In the genomic region with DNA sequence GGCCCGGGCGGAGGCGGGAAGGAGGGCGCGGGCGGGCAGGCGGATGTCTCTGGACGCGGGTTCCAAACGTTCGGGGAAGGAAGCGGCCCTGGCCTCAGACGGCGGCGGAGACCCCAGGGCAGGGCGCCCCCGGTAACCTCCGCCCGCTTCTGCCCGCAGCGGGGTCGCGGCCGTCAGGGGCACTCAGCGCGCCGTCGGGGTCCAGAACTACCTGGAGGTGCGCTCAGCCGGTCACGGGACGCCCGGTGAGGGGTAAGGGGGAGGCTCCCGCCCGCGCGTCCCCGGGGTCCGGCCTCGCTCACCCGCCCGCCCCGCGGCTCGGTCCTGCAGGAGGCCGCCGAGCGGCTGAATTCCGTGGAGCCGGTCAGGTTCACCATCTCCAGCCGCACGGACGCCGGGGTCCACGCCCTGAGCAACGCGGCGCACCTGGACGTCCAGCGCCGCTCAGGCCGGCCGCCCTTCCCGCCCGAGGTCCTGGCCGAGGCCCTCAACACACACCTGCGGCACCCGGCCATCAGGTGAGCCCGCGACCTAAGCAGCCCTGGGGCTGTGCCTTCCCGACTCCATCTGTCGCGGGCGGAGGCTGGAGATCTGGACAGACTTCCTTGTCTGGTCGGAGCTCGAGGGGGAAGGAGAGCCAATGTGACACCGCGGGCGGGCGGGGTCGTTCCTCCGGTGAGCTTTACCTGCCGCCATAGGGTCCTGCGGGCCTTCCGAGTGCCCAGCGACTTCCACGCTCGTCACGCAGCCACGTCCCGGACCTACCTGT, we compare ENCODE assay signal across 2 cellular contexts.
TF ChIP-seq lines count a peak whose summit lies in the region.

No MANE protein-coding gene starts in this region.

TF ChIP-seq in SK-N-SH treated with all-trans-retinoic acid at 6 μM for 48 hours, 23 proteins besides CTCF, POLR2A, EP300 and RAD21:
- TF ChIP-seq, protein P1, sequence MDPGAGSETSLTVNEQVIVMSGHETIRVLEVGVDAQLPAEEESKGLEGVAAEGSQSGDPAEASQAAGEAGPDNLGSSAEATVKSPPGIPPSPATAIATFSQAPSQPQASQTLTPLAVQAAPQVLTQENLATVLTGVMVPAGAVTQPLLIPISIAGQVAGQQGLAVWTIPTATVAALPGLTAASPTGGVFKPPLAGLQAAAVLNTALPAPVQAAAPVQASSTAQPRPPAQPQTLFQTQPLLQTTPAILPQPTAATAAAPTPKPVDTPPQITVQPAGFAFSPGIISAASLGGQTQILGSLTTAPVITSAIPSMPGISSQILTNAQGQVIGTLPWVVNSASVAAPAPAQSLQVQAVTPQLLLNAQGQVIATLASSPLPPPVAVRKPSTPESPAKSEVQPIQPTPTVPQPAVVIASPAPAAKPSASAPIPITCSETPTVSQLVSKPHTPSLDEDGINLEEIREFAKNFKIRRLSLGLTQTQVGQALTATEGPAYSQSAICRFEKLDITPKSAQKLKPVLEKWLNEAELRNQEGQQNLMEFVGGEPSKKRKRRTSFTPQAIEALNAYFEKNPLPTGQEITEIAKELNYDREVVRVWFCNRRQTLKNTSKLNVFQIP (CRISPR knock-in tag; IDR thresholded peaks at IDR 0.05; ENCODE audit: borderline replicate concordance, low read depth), result no peak
- TF ChIP-seq ARNTL (CRISPR knock-in tag; IDR thresholded peaks at IDR 0.05; ENCODE audit: borderline replicate concordance, low read depth), result no peak
- TF ChIP-seq ISL1 (CRISPR knock-in tag; IDR thresholded peaks at IDR 0.05), result no peak
- no peak for TF ChIP-seq TOX (CRISPR knock-in tag; IDR thresholded peaks at IDR 0.05; ENCODE audit: borderline replicate concordance)
- TF ChIP-seq, protein P2, sequence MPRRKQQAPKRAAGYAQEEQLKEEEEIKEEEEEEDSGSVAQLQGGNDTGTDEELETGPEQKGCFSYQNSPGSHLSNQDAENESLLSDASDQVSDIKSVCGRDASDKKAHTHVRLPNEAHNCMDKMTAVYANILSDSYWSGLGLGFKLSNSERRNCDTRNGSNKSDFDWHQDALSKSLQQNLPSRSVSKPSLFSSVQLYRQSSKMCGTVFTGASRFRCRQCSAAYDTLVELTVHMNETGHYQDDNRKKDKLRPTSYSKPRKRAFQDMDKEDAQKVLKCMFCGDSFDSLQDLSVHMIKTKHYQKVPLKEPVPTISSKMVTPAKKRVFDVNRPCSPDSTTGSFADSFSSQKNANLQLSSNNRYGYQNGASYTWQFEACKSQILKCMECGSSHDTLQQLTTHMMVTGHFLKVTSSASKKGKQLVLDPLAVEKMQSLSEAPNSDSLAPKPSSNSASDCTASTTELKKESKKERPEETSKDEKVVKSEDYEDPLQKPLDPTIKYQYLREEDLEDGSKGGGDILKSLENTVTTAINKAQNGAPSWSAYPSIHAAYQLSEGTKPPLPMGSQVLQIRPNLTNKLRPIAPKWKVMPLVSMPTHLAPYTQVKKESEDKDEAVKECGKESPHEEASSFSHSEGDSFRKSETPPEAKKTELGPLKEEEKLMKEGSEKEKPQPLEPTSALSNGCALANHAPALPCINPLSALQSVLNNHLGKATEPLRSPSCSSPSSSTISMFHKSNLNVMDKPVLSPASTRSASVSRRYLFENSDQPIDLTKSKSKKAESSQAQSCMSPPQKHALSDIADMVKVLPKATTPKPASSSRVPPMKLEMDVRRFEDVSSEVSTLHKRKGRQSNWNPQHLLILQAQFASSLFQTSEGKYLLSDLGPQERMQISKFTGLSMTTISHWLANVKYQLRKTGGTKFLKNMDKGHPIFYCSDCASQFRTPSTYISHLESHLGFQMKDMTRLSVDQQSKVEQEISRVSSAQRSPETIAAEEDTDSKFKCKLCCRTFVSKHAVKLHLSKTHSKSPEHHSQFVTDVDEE (CRISPR knock-in tag; IDR thresholded peaks at IDR 0.05), result no peak
- TF ChIP-seq SNAI2 (CRISPR knock-in tag; IDR thresholded peaks at IDR 0.05), result no peak
- TF ChIP-seq, protein P3, sequence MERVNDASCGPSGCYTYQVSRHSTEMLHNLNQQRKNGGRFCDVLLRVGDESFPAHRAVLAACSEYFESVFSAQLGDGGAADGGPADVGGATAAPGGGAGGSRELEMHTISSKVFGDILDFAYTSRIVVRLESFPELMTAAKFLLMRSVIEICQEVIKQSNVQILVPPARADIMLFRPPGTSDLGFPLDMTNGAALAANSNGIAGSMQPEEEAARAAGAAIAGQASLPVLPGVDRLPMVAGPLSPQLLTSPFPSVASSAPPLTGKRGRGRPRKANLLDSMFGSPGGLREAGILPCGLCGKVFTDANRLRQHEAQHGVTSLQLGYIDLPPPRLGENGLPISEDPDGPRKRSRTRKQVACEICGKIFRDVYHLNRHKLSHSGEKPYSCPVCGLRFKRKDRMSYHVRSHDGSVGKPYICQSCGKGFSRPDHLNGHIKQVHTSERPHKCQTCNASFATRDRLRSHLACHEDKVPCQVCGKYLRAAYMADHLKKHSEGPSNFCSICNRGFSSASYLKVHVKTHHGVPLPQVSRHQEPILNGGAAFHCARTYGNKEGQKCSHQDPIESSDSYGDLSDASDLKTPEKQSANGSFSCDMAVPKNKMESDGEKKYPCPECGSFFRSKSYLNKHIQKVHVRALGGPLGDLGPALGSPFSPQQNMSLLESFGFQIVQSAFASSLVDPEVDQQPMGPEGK (CRISPR knock-in tag; IDR thresholded peaks at IDR 0.05; ENCODE audit: borderline replicate concordance), result no peak
- TF ChIP-seq ZNF565 (CRISPR knock-in tag; conservative IDR thresholded peaks at IDR 0.05; ENCODE audit: low read depth), result no peak
- no peak for TF ChIP-seq ZNF8 (CRISPR knock-in tag; IDR thresholded peaks at IDR 0.05)

TF ChIP-seq in endothelial cell of umbilical vein, 7 proteins besides CTCF, POLR2A, EP300 and RAD21:
- TF ChIP-seq MYC (IDR thresholded peaks at IDR 0.05; ENCODE audit: low read depth, low read length) (no peak), POLR2AphosphoS5 (IDR thresholded peaks at IDR 0.05; ENCODE audit: insufficient read depth, low read depth, low read length) (no peak), GATA2 (IDR thresholded peaks at IDR 0.05; ENCODE audit: insufficient read depth, insufficient read length, low read depth, low read length) (no peak), FOS (IDR thresholded peaks at IDR 0.05; ENCODE audit: borderline replicate concordance, insufficient read depth, low read length) (no peak), JUN (IDR thresholded peaks at IDR 0.05; ENCODE audit: borderline replicate concordance, insufficient read depth, insufficient read length, low read depth) (no peak), EZH2 (IDR thresholded peaks at IDR 0.05; ENCODE audit: borderline replicate concordance, low read depth, low read length, severe bottlenecking) (no peak)
- TF ChIP-seq, protein P4, sequence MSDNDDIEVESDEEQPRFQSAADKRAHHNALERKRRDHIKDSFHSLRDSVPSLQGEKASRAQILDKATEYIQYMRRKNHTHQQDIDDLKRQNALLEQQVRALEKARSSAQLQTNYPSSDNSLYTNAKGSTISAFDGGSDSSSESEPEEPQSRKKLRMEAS (IDR thresholded peaks at IDR 0.05; ENCODE audit: insufficient read depth, insufficient read length), result no peak
TF ChIP-seq in endothelial cell of umbilical vein: peak in this region for 0.
